Comparison of ENCODE assay signal across 7 cellular contexts in the genomic region with DNA sequence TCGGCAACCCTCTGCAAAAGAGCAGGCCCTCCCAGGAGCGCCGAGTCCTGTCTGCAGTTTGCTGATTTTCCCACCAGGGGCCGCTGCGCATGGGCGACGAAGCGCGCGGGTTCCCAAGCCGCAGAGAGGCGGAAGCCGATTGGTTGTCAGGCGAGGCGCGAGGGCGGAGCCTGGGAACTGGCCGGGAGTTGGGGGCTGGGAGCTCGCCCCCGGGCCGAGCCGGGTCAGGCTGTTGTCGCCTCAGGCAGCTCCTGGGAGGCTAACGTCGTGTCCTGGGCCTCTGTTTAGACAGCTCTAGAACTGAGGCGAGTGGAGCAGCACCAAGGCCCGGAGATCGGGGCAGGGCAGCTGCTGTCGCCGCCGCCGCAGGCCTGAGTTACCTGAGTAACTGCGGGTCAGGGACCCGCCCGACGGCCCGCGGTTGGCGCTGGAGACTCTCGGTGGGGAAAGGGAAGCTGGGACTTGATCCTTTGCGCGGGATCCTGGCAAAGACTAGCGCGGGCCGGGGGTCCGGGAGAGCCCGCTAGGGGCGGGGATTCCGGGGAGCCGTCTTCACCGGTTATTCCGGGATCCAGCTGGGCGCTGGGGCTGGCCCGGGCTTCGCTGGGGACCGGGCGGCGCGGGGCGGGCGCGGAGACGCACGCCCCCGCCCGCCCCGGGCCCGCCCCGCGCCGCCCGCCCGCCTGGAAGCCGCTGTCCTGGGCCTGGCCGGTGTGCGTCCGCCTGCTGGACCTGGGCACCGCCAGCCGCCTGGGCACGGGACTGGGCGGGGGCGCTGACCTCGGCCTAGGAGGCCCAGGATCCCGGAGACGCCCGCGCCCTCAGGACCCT. TPM values are rescaled to one million over a fixed set of nuclear protein-coding genes. Genes with fewer than 3 reads are reported as not detected.
DNase-seq lines count a peak whose midpoint lies in the region; ATAC-seq and TF ChIP-seq lines count a peak whose summit lies in the region.

Gene STIM1, plus strand, starts transcription at position 688 of the 831 bp plus-strand sequence. CDS start 607 bp downstream, outside the sequence.

- H4K20me1 ChIP-seq in hepatocyte (ENCODE audit: insufficient read depth, poor library complexity, severe bottlenecking) = no peaks in the 10 kb centered on the region

- H3K9me3 ChIP-seq in hepatocyte (ENCODE audit: low read depth) = no peaks in the 10 kb centered on the region

- H3K27ac ChIP-seq in hepatocyte = peak within 1 kb of the TSS; percentile 97

- peaks cover 18% of the 10 kb centered on the region for H3K4me1 ChIP-seq in hepatocyte (ENCODE audit: insufficient read depth)

- H2AFZ ChIP-seq in hepatocyte = peak within 1 kb of the TSS; percentile 94

- peak within 1 kb of the TSS; percentile 92 for H3K4me3 ChIP-seq in astrocyte of the cerebellum (ENCODE audit: low read depth, low read length)
- peak within 1 kb of the TSS; percentile 97 for H3K4me3 ChIP-seq in hepatocyte
- peak within 1 kb of the TSS; percentile 86 for H3K4me3 ChIP-seq in retinal pigment epithelial cell (ENCODE audit: low read length)

- H3K9me2 ChIP-seq in hepatocyte (replicated peaks; ENCODE audit: insufficient read depth) = no peaks in the 10 kb centered on the region

- ATAC-seq in GM18505 (IDR thresholded peaks at IDR 0.05; ENCODE audit: unreplicated experiment) = peak; percentile 56
- ATAC-seq in HG02970 (IDR thresholded peaks at IDR 0.05; ENCODE audit: low FRiP score, unreplicated experiment) = peak; percentile 66

- TF ChIP-seq POLR2A in GM18505 (IDR thresholded peaks at IDR 0.05; ENCODE audit: borderline replicate concordance, extremely low read depth, insufficient read depth, insufficient read length) = peak; percentile 52

- peak within 1 kb of the TSS; percentile 99 for H3K4me2 ChIP-seq in hepatocyte

- DNase-seq in NCI-H187 treated with DMSO at 0.1 percent for 48 hours (lab: John Stamatoyannopoulos, UW) = peak; percentile 79
- DNase-seq in T-helper 22 cell (ENCODE audit: low read depth) = peak; percentile 92
- peak; percentile 83 for DNase-seq in astrocyte of the cerebellum (ENCODE audit: low read depth)
- peak; percentile 97 for DNase-seq in hepatocyte (ENCODE audit: low spot score)
- no peak for DNase-seq in retinal pigment epithelial cell (ENCODE audit: low read depth)

- WGBS in hepatocyte (ENCODE audit: low lambda C conversion rate, missing lambda C conversion rate) = under 1% methylated on average over 49 of the region's 87 CpGs

- H3K27me3 ChIP-seq in hepatocyte = no peaks in the 10 kb centered on the region

- TF ChIP-seq CTCF in astrocyte of the cerebellum (IDR thresholded peaks at IDR 0.05; ENCODE audit: low read depth, low read length, missing control alignments) (peak; percentile 89), hepatocyte (IDR thresholded peaks at IDR 0.05; ENCODE audit: poor library complexity) (peak; percentile 96), retinal pigment epithelial cell (conservative IDR thresholded peaks at IDR 0.05; ENCODE audit: low read depth, low read length) (peak; percentile 85)

- in situ Hi-C loops in astrocyte of the cerebellum (cut with HindIII; ENCODE audit: low sequenced_read_pairs) = loop anchor here (10.0 kb wide), 1 partner anchor 200 kb away; no protein-coding TSS in a partner anchor

- peaks cover 46% of the 10 kb centered on the region for H3K79me2 ChIP-seq in hepatocyte

- H3K36me3 ChIP-seq in hepatocyte (replicated peaks; ENCODE audit: insufficient read depth, low read depth) = no peaks in the 10 kb centered on the region

RNA-seq across cellular contexts. Expression of gene STIM1, which starts in this region (rescaled TPM):
- 19.6 and 20.1 TPM in 2 replicates for total RNA-seq in hepatocyte
- 14.7 and 18.5 TPM in 2 replicates for polyA plus RNA-seq in hepatocyte
